In the genomic region with DNA sequence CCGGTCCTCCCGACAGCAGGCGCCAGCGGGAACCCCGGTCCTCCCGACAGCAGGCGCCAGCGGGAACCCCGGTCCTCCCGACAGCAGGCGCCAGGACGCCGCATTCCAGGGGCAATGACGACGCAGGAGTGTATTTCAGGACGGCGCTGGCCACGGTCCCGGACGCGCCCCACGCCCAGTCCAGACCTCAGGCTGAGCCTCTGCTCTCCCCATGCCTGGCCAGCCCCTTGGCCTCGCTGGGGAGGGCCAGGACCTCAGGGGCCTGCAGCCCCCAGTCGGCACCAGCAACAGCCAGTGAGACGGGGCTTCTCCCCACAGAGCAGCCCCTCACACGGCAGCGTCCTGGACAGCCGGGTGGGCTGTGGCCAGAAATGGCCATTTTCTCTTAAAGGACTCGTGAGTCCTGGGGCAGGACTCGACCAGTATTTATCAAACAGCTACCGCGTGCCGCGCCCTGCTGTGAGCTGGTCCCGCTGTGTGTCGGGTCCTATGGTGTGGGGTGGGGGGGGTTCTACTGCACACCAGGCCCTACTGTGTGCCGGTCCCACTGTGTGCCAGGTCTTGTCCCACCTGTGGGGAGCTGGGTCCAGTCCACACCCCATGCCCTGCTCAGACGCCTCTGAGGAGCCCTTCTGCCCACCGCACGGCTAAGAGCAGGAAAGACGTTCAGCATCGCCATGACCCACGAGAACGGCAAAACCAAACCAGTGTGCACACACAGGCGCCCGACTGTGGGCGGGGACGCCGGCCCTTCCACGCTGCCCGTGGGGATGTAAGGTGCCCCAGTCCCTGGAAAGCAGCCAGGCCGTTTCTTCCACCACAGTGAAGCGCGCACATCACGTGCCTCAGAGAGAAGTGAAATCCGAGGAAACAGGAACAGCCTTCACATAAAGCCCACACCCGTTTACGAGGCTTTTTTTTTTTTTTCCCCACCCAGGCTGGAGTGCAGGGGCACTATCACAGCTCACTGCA, we compare ENCODE assay signal across 8 cellular contexts.
A peak's percentile ranks its signal among the peaks of the same experiment; 100 is the strongest.
DNase-seq lines count a peak whose midpoint lies in the region; ATAC-seq lines count a peak whose summit lies in the region.

No MANE protein-coding gene starts in this region.

- DNase-seq in DMS 273 (lab: John Stamatoyannopoulos, UW; ENCODE audit: unreplicated experiment), result peak; percentile 74
- no peak for DNase-seq in DMS 273 treated with DMSO at 0.1 percent for 48 hours (lab: John Stamatoyannopoulos, UW)
- peak; percentile 47 for DNase-seq in SKM-1 treated with dmso at 0.1 percent for 144 hours (lab: John Stamatoyannopoulos, UW; ENCODE audit: unreplicated experiment)
- DNase-seq in fibroblast of peridontal ligament (ENCODE audit: extremely low read depth), result peak; percentile 18
- DNase-seq in nucleus accumbens (lab: John Stamatoyannopoulos, UW), result peak in 29 of 56 donors; percentile 18 to 65 (median 34)
- no peak for DNase-seq in NCI-H128 (lab: John Stamatoyannopoulos, UW; ENCODE audit: unreplicated experiment)

- ATAC-seq in HG02981 (IDR thresholded peaks at IDR 0.05; ENCODE audit: unreplicated experiment) (no peak), GM18861 (IDR thresholded peaks at IDR 0.05; ENCODE audit: unreplicated experiment) (no peak)

Comparison
In these comparisons a context has a peak if more than half of its experiments do, and no peak if none do; other contexts are left out.
1. DNase-seq: peak in DMS 273 (single experiment), SKM-1 treated with dmso at 0.1 percent for 144 hours (single experiment), fibroblast of peridontal ligament (single experiment) and nucleus accumbens (29 of 56); none in DMS 273 treated with DMSO at 0.1 percent for 48 hours (single experiment) and NCI-H128 (single experiment).